In the genomic region with DNA sequence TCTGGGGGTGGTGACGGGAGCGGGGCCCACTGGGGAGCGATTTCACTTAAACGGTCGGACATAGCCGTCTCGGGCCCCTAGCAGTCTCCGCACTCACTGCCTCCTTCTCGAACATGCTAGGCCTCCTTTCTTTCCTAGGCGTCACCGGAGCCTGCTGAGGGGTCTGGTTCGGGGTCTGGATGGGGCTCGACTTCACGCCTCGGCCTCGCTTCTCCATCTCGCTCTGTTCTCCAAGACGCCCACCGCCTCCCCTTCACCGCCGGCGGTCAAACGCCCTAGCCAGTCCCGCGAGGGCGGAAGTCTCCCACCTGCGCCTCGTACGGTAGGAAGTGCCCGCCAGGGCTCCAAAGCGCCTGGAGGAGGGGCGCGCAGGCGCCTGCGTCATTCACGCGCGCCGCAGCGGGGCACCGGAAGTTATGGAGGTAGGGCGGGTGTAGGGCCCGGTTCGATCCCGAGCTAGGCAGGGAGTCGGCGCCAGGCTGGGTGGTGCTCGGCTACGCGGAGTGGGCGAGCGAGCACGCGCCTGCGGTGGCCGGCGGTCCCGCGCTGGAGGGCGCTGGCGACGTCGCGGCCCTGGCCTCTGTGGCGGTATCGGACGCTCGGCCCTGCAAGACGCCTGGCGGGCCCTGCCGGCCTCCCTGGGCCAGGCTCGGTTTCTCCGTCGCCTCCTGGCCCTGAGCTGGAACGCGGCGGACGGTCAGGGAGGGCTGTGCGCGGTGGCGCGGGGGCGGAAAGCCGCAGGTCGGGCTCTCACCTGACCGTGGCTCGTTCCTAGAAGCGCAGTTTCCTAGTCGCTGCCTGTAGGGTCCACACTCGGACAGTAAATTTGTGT, we compare ENCODE assay signal across 8 cellular contexts. TPM values are rescaled to one million over a fixed set of nuclear protein-coding genes. Genes with fewer than 3 reads are reported as not detected.
A peak's percentile ranks its signal among the peaks of the same experiment; 100 is the strongest.
DNase-seq lines count a peak whose midpoint lies in the region; TF ChIP-seq lines count a peak whose summit lies in the region.

A gene with protein sequence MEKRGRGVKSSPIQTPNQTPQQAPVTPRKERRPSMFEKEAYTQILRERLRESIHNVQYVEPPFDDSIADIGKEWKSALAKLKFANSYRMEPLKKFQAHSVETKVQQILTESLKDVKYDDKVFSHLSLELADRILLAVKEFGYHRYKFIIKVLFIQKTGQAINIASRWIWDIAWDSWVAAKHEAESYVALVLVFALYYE (minus strand): TSS at position 331 of the 832 bp plus-strand sequence. CDS start 114 bp downstream, at position 217.
A gene (plus strand): TSS at position 381 of the 832 bp plus-strand sequence. CDS start 36 bp downstream, at position 417.

- H3K4me3 ChIP-seq in GM06990 (replicated peaks; ENCODE audit: low read depth, low read length) (peak within 1 kb of the TSS; percentile 78), SJSA1 (peak within 1 kb of the TSS; percentile 87), suprapubic skin (peak within 1 kb of the TSS; percentile 86)

- H3K36me3 Mint-ChIP-seq in HFFc6 (ENCODE audit: low read depth) = peaks cover 7% of the 10 kb centered on the region; the same call in 1 of the 2 replicates
- H3K36me3 Mint-ChIP-seq in activated naive CD4-positive, alpha-beta T cell treated with anti-CD3 and anti-CD28 coated beads, Interleukin-2, amount 10 ng/mL, durations not matched to agents 7 days and 5 days = peaks cover 21% of the 10 kb centered on the region

- no peaks in the 10 kb centered on the region; the same call in 1 of the 2 replicates for H3K9me3 Mint-ChIP-seq in HFFc6
- H3K9me3 Mint-ChIP-seq in activated naive CD4-positive, alpha-beta T cell treated with anti-CD3 and anti-CD28 coated beads, Interleukin-2, amount 10 ng/mL, durations not matched to agents 7 days and 5 days = no peaks in the 10 kb centered on the region

- DNase-seq in GM06990 (ENCODE audit: extremely low read depth, insufficient read length) = peak; percentile 97
- DNase-seq in HFFc6 = peak; percentile 91
- DNase-seq in MV-4-11 (lab: John Stamatoyannopoulos, UW) = peak; percentile 83
- DNase-seq in SJSA1 (ENCODE audit: low read depth in 1 of 2, low spot score in 2 of 2) = peak; percentile 94 to 96
- peak; percentile 95 for DNase-seq in activated naive CD4-positive, alpha-beta T cell treated with anti-CD3 and anti-CD28 coated beads, Interleukin-2, amount 10 ng/mL, durations not matched to agents 7 days and 5 days
- peak; percentile 89 for DNase-seq in globus pallidus (ENCODE audit: low spot score)
- peak; percentile 27 to 96 (median 89) for DNase-seq in nucleus accumbens (lab: John Stamatoyannopoulos, UW)
- DNase-seq in suprapubic skin (ENCODE audit: low spot score in 2 of 2) = peak; percentile 95 to 96

- peak; percentile 3 for TF ChIP-seq CTCF in GM06990 (IDR thresholded peaks at IDR 0.05; ENCODE audit: insufficient read depth, low read length, poor library complexity, severe bottlenecking)
- TF ChIP-seq CTCF in HFFc6 (IDR thresholded peaks at IDR 0.05) = peak; percentile 47; the same call in 1 of the 2 replicates
- TF ChIP-seq CTCF in suprapubic skin (IDR thresholded peaks at IDR 0.05) = peak; percentile 14 to 19

- H3K27ac Mint-ChIP-seq in HFFc6 = peak within 1 kb of the TSS; percentile 100
- peak within 1 kb of the TSS; percentile 99 for H3K27ac Mint-ChIP-seq in activated naive CD4-positive, alpha-beta T cell treated with anti-CD3 and anti-CD28 coated beads, Interleukin-2, amount 10 ng/mL, durations not matched to agents 7 days and 5 days

- CTCF ChIA-PET in activated naive CD4-positive, alpha-beta T cell treated with anti-CD3 and anti-CD28 coated beads, Interleukin-2, amount 10 ng/mL, durations not matched to agents 7 days and 5 days (lab: Charles Lee) = no interaction called here

- H3K36me3 ChIP-seq in GM06990 (ENCODE audit: control insufficient read depth, insufficient read depth, low read length) (no peaks in the 10 kb centered on the region), SJSA1 (peaks cover 7% of the 10 kb centered on the region), suprapubic skin (peaks cover under 1% of the 10 kb centered on the region)

- H3K27ac ChIP-seq in SJSA1 (peak within 1 kb of the TSS; percentile 92), suprapubic skin (peak within 1 kb of the TSS; percentile 97)

- H3K27me3 ChIP-seq in GM06990 (replicated peaks; ENCODE audit: control insufficient read depth, insufficient read depth, low read length) (no peaks in the 10 kb centered on the region), SJSA1 (replicated peaks) (no peaks in the 10 kb centered on the region), suprapubic skin (no peaks in the 10 kb centered on the region)

- H3K4me3 Mint-ChIP-seq in HFFc6 = peak within 1 kb of the TSS; percentile 100
- peak within 1 kb of the TSS; percentile 98 for H3K4me3 Mint-ChIP-seq in activated naive CD4-positive, alpha-beta T cell treated with anti-CD3 and anti-CD28 coated beads, Interleukin-2, amount 10 ng/mL, durations not matched to agents 7 days and 5 days

- 1% methylated on average over 43 of the region's 90 CpGs for WGBS in suprapubic skin

- TF ChIP-seq POLR2A in suprapubic skin (IDR thresholded peaks at IDR 0.05) = peak; percentile 17 to 94

- H3K4me1 Mint-ChIP-seq in HFFc6 (ENCODE audit: low read depth) = peaks cover 31% of the 10 kb centered on the region
- H3K4me1 Mint-ChIP-seq in activated naive CD4-positive, alpha-beta T cell treated with anti-CD3 and anti-CD28 coated beads, Interleukin-2, amount 10 ng/mL, durations not matched to agents 7 days and 5 days = peaks cover 34% of the 10 kb centered on the region

- H3K9me3 ChIP-seq in SJSA1 (replicated peaks) (no peaks in the 10 kb centered on the region), suprapubic skin (no peaks in the 10 kb centered on the region)

- peaks cover 3% of the 10 kb centered on the region for H3K27me3 Mint-ChIP-seq in HFFc6 (ENCODE audit: insufficient read depth)
- H3K27me3 Mint-ChIP-seq in activated naive CD4-positive, alpha-beta T cell treated with anti-CD3 and anti-CD28 coated beads, Interleukin-2, amount 10 ng/mL, durations not matched to agents 7 days and 5 days = peaks cover 5% of the 10 kb centered on the region

- H3K4me1 ChIP-seq in SJSA1 (replicated peaks) (peaks cover 6% of the 10 kb centered on the region; the same call in 1 of the 2 replicates), suprapubic skin (peaks cover 23% of the 10 kb centered on the region)

- no peak for TF ChIP-seq EP300 in suprapubic skin (IDR thresholded peaks at IDR 0.05)

RNA-seq across cellular contexts. Expression of the first gene that starts in this region (rescaled TPM):
- total RNA-seq in HFFc6 (2021; fragmentation: NEBNext Ultra II Directional; extraction: Animal tissue kit (Norgen Biotek cat#: 25700)) = under 1 TPM; 0.36 to 0.85 (median 0.51) TPM
- total RNA-seq in SJSA1 (2014; rRNA removed; shearing (Covaris generic)) = 0.68 and 1.1 TPM in 2 replicates
- total RNA-seq in suprapubic skin = 1 to 10 TPM; 1.3 to 4.0 (median 2.2) TPM

RNA-seq across cellular contexts. Expression of the second gene that starts in this region (rescaled TPM):
- 10 to 100 TPM; 13.7 to 17.5 (median 15.9) TPM for total RNA-seq in HFFc6 (2021; fragmentation: NEBNext Ultra II Directional; extraction: Animal tissue kit (Norgen Biotek cat#: 25700))
- 11.3 and 13.4 TPM in 2 replicates for total RNA-seq in SJSA1 (2014; rRNA removed; shearing (Covaris generic))
- total RNA-seq in suprapubic skin = 10 to 100 TPM; 14.6 to 49.1 (median 20.4) TPM

Comparison
In these comparisons a context has a peak if more than half of its experiments do, and no peak if none do; other contexts are left out.
1. Peak in every context shown above with its lines: DNase-seq, H3K4me3 ChIP-seq and H3K27ac ChIP-seq.